Comparison of ENCODE assay signal across 8 cellular contexts in the genomic region with DNA sequence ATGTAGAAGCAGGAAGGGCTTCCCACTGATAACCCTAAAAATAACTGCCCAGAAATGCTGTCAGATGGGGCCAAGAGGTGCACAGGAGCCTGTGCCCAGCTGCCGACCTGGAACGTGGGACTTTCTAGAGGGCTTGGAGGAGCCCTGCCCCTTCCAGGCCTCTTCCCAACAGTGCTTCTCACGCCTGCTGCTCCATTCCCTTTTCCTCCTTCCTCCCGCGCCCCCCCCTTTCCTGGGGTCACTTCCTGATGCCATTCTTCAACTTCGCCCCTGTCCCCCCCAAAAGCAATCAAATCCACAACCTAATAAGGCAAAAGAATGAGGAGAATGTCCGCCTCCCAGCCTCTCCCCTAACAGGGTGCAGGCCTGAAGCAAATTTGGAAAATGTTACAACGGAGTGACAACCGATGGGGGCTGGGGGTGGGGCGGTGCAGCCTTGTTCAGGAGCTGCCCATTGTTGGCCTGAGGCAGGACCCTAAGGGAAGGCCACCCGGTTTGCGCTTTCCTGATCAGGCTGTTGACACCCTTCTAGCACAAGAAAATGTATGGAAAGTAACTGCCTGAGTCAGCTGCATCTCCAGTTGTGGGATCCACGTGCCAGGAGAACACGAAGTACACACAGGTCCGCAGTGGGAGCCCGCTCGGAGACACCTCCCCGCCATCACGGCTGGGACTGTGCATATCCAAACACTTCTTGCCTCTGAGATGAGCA.
A peak's percentile ranks its signal among the peaks of the same experiment; 100 is the strongest.
DNase-seq lines count a peak whose midpoint lies in the region; ATAC-seq and TF ChIP-seq lines count a peak whose summit lies in the region.

No MANE protein-coding gene starts in this region.

- peak overlapping the region; percentile 68 for H3K27ac ChIP-seq in HEK293 (ENCODE audit: extremely low read depth, low read depth, low read length)

- no peaks in the 10 kb centered on the region for H3K9me3 ChIP-seq in HEK293 (ENCODE audit: control insufficient read depth, insufficient read depth, low read depth, low read length)

- H3K4me3 ChIP-seq in HEK293 (ENCODE audit: low read depth, low read length): no peak overlapping the region

- H3K4me1 ChIP-seq in HEK293 (ENCODE audit: control insufficient read depth, insufficient read depth, low read length): peaks cover 78% of the 10 kb centered on the region

- peak overlapping the region; percentile 39 for H3K4me3 Mint-ChIP-seq in stimulated activated effector memory CD8-positive, alpha-beta T cell treated with anti-CD3 and anti-CD28 coated beads, Interleukin-12 subunit alpha, Interleukin-12 subunit beta, amount 100 ng/mL, for 72 hours

- no peaks in the 10 kb centered on the region for H3K9me3 Mint-ChIP-seq in stimulated activated effector memory CD8-positive, alpha-beta T cell treated with anti-CD3 and anti-CD28 coated beads, Interleukin-12 subunit alpha, Interleukin-12 subunit beta, amount 100 ng/mL, for 72 hours

- ATAC-seq in stimulated activated effector memory CD8-positive, alpha-beta T cell treated with anti-CD3 and anti-CD28 coated beads, Interleukin-12 subunit alpha, Interleukin-12 subunit beta, amount 100 ng/mL, for 72 hours: no peak
- ATAC-seq in HG02852 (IDR thresholded peaks at IDR 0.05; ENCODE audit: unreplicated experiment): no peak
- ATAC-seq in GM21619 (IDR thresholded peaks at IDR 0.05; ENCODE audit: unreplicated experiment): no peak
- no peak for ATAC-seq in HG03469 (IDR thresholded peaks at IDR 0.05; ENCODE audit: unreplicated experiment)

- peaks cover 0 to 8% of the 10 kb centered on the region in 2 experiments; a peak in 1 of 3 replicates for H3K36me3 ChIP-seq in HEK293 (ENCODE audit: control insufficient read depth in 2 of 2, insufficient read depth in 1 of 2, low read length in 2 of 2)

- peaks cover 60% of the 10 kb centered on the region for H3K36me3 Mint-ChIP-seq in stimulated activated effector memory CD8-positive, alpha-beta T cell treated with anti-CD3 and anti-CD28 coated beads, Interleukin-12 subunit alpha, Interleukin-12 subunit beta, amount 100 ng/mL, for 72 hours

- CTCF ChIA-PET in HEK293 (lab: Yijun Ruan, JAX): interaction anchor here (0.6 to 3.0 kb wide), 5 partner anchors 17 to 645 kb away, joined by 3 to 13 read pairs (median 5); no protein-coding TSS in a partner anchor

- DNase-seq in astrocyte of the hippocampus (ENCODE audit: low read depth, low spot score): peak; percentile 81
- DNase-seq in islet precursor cell: peak; percentile 96
- no peak for DNase-seq in stimulated activated effector memory CD8-positive, alpha-beta T cell treated with anti-CD3 and anti-CD28 coated beads, Interleukin-12 subunit alpha, Interleukin-12 subunit beta, amount 100 ng/mL, for 72 hours (ENCODE audit: low spot score in 2 of 2)
- no peak for DNase-seq in GF-D8 (lab: John Stamatoyannopoulos, UW)

- peaks cover 90% of the 10 kb centered on the region for H3K4me1 Mint-ChIP-seq in stimulated activated effector memory CD8-positive, alpha-beta T cell treated with anti-CD3 and anti-CD28 coated beads, Interleukin-12 subunit alpha, Interleukin-12 subunit beta, amount 100 ng/mL, for 72 hours

- POLR2A ChIA-PET in HEK293 (lab: Yijun Ruan, JAX): interaction anchor here (0.8 to 10.8 kb wide), 7 partner anchors 17 to 770 kb away, joined by 3 to 122 read pairs (median 5); partner anchors contain the start of genes ACTN4, EIF3K and RPS16

- peak overlapping the region; percentile 35 for H3K27ac Mint-ChIP-seq in stimulated activated effector memory CD8-positive, alpha-beta T cell treated with anti-CD3 and anti-CD28 coated beads, Interleukin-12 subunit alpha, Interleukin-12 subunit beta, amount 100 ng/mL, for 72 hours

- TF ChIP-seq CTCF in HEK293 (tag by site-specific recombination; IDR thresholded peaks at IDR 0.05): no peak

TF ChIP-seq in HEK293, 187 proteins besides CTCF, POLR2A, EP300 and RAD21 (continues in another document):
- peak; percentile 62; the same call in 1 of the 2 replicates for TF ChIP-seq ZFP69B (tag by site-specific recombination; IDR thresholded peaks at IDR 0.05)
- no peak for TF ChIP-seq ZNF23 (tag by site-specific recombination; IDR thresholded peaks at IDR 0.05; ENCODE audit: borderline replicate concordance)
- peak; percentile 63 for TF ChIP-seq ZNF341 (tag by site-specific recombination; IDR thresholded peaks at IDR 0.05; ENCODE audit: low read depth)
- no peak for TF ChIP-seq SETDB1 (IDR thresholded peaks at IDR 0.05; ENCODE audit: insufficient read length, low read length)
- TF ChIP-seq ZNF600 (tag by site-specific recombination; IDR thresholded peaks at IDR 0.05): peak; percentile 5; the same call in 1 of the 2 replicates
- peak; percentile 77 for TF ChIP-seq WT1 (tag by site-specific recombination; IDR thresholded peaks at IDR 0.05)
- TF ChIP-seq ZNF558 (tag by site-specific recombination; IDR thresholded peaks at IDR 0.05): no peak
- 0 out of 2 replicates have a peak, but pooled peaks have one; percentile 3 for TF ChIP-seq ZNF266 (tag by site-specific recombination; IDR thresholded peaks at IDR 0.05; ENCODE audit: low read depth)
- TF ChIP-seq, protein P1, sequence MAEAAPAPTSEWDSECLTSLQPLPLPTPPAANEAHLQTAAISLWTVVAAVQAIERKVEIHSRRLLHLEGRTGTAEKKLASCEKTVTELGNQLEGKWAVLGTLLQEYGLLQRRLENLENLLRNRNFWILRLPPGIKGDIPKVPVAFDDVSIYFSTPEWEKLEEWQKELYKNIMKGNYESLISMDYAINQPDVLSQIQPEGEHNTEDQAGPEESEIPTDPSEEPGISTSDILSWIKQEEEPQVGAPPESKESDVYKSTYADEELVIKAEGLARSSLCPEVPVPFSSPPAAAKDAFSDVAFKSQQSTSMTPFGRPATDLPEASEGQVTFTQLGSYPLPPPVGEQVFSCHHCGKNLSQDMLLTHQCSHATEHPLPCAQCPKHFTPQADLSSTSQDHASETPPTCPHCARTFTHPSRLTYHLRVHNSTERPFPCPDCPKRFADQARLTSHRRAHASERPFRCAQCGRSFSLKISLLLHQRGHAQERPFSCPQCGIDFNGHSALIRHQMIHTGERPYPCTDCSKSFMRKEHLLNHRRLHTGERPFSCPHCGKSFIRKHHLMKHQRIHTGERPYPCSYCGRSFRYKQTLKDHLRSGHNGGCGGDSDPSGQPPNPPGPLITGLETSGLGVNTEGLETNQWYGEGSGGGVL (tag by site-specific recombination; IDR thresholded peaks at IDR 0.05): peak; percentile 59
- peak; percentile 23 for TF ChIP-seq IKZF3 (tag by site-specific recombination; IDR thresholded peaks at IDR 0.05)
- TF ChIP-seq ZNF211 (tag by site-specific recombination; IDR thresholded peaks at IDR 0.05; ENCODE audit: low read depth): no peak
- TF ChIP-seq ZBTB20 (tag by site-specific recombination; IDR thresholded peaks at IDR 0.05): peak; percentile 39
- TF ChIP-seq ZNF394 (tag by site-specific recombination; IDR thresholded peaks at IDR 0.05; ENCODE audit: borderline replicate concordance): peak; percentile 58; the same call in 1 of the 2 replicates
- no peak for TF ChIP-seq ZNF423 (tag by site-specific recombination; IDR thresholded peaks at IDR 0.05)
- TF ChIP-seq, protein P2, sequence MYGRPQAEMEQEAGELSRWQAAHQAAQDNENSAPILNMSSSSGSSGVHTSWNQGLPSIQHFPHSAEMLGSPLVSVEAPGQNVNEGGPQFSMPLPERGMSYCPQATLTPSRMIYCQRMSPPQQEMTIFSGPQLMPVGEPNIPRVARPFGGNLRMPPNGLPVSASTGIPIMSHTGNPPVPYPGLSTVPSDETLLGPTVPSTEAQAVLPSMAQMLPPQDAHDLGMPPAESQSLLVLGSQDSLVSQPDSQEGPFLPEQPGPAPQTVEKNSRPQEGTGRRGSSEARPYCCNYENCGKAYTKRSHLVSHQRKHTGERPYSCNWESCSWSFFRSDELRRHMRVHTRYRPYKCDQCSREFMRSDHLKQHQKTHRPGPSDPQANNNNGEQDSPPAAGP (tag by site-specific recombination; IDR thresholded peaks at IDR 0.05): peak; percentile 83
- peak; percentile 80 for TF ChIP-seq ZNF2 (tag by site-specific recombination; IDR thresholded peaks at IDR 0.05)
- TF ChIP-seq, protein P3, sequence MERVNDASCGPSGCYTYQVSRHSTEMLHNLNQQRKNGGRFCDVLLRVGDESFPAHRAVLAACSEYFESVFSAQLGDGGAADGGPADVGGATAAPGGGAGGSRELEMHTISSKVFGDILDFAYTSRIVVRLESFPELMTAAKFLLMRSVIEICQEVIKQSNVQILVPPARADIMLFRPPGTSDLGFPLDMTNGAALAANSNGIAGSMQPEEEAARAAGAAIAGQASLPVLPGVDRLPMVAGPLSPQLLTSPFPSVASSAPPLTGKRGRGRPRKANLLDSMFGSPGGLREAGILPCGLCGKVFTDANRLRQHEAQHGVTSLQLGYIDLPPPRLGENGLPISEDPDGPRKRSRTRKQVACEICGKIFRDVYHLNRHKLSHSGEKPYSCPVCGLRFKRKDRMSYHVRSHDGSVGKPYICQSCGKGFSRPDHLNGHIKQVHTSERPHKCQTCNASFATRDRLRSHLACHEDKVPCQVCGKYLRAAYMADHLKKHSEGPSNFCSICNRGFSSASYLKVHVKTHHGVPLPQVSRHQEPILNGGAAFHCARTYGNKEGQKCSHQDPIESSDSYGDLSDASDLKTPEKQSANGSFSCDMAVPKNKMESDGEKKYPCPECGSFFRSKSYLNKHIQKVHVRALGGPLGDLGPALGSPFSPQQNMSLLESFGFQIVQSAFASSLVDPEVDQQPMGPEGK (tag by site-specific recombination; IDR thresholded peaks at IDR 0.05): peak; percentile 26; the same call in 1 of the 2 replicates
- peak; percentile 59 for TF ChIP-seq PRDM1 (tag by site-specific recombination; IDR thresholded peaks at IDR 0.05)

Comparison
In these comparisons a context has a peak if more than half of its experiments do, and no peak if none do; other contexts are left out.
1. DNase-seq: peak in astrocyte of the hippocampus (single experiment) and islet precursor cell (single experiment); none in stimulated activated effector memory CD8-positive, alpha-beta T cell treated with anti-CD3 and anti-CD28 coated beads, Interleukin-12 subunit alpha, Interleukin-12 subunit beta, amount 100 ng/mL, for 72 hours (0 of 2) and GF-D8 (single experiment).